Comparison of ENCODE assay signal across 1 cellular context in the genomic region with DNA sequence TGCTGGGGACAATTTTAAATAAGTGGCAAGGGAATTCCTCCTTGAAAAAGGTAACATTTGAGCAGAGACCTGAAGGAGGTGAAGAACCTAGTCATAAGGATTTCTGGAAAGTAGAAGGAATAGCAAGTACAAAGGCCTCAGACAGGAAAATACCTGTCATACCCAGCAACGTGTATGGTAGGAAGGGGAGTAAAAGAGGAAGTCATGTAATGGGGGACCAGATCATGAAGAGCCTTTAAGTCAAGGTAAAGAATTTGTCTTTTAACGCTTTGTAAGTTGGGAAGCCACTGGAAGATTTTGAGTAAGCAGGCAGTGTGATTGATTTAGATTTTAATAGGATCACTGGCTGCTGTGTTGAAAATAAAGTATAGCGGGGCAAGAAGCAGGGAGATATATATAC.
TF ChIP-seq lines count a peak whose summit lies in the region.

No MANE protein-coding gene starts in this region.

TF ChIP-seq in K562, 482 proteins besides CTCF, POLR2A, EP300 and RAD21:
- TF ChIP-seq, protein P1, sequence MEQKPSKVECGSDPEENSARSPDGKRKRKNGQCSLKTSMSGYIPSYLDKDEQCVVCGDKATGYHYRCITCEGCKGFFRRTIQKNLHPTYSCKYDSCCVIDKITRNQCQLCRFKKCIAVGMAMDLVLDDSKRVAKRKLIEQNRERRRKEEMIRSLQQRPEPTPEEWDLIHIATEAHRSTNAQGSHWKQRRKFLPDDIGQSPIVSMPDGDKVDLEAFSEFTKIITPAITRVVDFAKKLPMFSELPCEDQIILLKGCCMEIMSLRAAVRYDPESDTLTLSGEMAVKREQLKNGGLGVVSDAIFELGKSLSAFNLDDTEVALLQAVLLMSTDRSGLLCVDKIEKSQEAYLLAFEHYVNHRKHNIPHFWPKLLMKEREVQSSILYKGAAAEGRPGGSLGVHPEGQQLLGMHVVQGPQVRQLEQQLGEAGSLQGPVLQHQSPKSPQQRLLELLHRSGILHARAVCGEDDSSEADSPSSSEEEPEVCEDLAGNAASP (IDR thresholded peaks at IDR 0.05), result no peak
- peak; percentile 94 for TF ChIP-seq SPI1 (IDR thresholded peaks at IDR 0.05; ENCODE audit: borderline replicate concordance, low read depth, low read length)
